2 cellular contexts compared by ENCODE assay signal in the genomic region with DNA sequence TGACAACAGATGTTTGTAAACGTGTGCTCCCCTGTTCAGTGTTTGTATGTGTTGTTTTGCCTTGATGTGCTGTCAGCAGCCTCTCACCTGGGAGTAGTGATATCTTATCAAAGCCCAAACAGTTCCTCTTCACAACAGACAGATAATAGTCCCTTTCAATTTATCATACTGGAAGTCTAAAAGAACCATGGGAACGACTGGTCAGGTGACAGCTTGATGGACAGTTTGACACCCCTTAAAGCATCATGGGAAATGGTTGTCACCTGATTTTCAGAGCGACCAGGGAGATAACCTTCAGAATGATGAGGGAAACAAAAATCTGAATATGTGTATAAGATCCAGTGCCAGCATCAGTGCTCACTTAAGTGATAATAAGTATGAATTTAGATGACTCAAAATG.
TF ChIP-seq lines count a peak whose summit lies in the region.

No MANE protein-coding gene starts in this region.

TF ChIP-seq in GM23338, 12 proteins besides CTCF, POLR2A, EP300 and RAD21 (continues in another document):
- TF ChIP-seq POLR2AphosphoS5 (IDR thresholded peaks at IDR 0.05; ENCODE audit: low read depth), result no peak
- TF ChIP-seq ZNF114 (CRISPR knock-in tag; IDR thresholded peaks at IDR 0.05), result no peak
- no peak for TF ChIP-seq EZH2 (IDR thresholded peaks at IDR 0.05; ENCODE audit: low read depth, unreplicated experiment)
- TF ChIP-seq, protein P1, sequence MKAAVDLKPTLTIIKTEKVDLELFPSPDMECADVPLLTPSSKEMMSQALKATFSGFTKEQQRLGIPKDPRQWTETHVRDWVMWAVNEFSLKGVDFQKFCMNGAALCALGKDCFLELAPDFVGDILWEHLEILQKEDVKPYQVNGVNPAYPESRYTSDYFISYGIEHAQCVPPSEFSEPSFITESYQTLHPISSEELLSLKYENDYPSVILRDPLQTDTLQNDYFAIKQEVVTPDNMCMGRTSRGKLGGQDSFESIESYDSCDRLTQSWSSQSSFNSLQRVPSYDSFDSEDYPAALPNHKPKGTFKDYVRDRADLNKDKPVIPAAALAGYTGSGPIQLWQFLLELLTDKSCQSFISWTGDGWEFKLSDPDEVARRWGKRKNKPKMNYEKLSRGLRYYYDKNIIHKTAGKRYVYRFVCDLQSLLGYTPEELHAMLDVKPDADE (IDR thresholded peaks at IDR 0.05), result no peak
- no peak for TF ChIP-seq JUNB (IDR thresholded peaks at IDR 0.05; ENCODE audit: unreplicated experiment)
- no peak for TF ChIP-seq EZH2phosphoT487 (IDR thresholded peaks at IDR 0.05; ENCODE audit: unreplicated experiment)
- no peak for TF ChIP-seq ZNF331 (CRISPR knock-in tag; IDR thresholded peaks at IDR 0.05; ENCODE audit: low read depth)
- TF ChIP-seq STAT1 (IDR thresholded peaks at IDR 0.05; ENCODE audit: unreplicated experiment), result no peak
- no peak for TF ChIP-seq NANOG (IDR thresholded peaks at IDR 0.05; ENCODE audit: borderline replicate concordance)
- TF ChIP-seq, protein P2, sequence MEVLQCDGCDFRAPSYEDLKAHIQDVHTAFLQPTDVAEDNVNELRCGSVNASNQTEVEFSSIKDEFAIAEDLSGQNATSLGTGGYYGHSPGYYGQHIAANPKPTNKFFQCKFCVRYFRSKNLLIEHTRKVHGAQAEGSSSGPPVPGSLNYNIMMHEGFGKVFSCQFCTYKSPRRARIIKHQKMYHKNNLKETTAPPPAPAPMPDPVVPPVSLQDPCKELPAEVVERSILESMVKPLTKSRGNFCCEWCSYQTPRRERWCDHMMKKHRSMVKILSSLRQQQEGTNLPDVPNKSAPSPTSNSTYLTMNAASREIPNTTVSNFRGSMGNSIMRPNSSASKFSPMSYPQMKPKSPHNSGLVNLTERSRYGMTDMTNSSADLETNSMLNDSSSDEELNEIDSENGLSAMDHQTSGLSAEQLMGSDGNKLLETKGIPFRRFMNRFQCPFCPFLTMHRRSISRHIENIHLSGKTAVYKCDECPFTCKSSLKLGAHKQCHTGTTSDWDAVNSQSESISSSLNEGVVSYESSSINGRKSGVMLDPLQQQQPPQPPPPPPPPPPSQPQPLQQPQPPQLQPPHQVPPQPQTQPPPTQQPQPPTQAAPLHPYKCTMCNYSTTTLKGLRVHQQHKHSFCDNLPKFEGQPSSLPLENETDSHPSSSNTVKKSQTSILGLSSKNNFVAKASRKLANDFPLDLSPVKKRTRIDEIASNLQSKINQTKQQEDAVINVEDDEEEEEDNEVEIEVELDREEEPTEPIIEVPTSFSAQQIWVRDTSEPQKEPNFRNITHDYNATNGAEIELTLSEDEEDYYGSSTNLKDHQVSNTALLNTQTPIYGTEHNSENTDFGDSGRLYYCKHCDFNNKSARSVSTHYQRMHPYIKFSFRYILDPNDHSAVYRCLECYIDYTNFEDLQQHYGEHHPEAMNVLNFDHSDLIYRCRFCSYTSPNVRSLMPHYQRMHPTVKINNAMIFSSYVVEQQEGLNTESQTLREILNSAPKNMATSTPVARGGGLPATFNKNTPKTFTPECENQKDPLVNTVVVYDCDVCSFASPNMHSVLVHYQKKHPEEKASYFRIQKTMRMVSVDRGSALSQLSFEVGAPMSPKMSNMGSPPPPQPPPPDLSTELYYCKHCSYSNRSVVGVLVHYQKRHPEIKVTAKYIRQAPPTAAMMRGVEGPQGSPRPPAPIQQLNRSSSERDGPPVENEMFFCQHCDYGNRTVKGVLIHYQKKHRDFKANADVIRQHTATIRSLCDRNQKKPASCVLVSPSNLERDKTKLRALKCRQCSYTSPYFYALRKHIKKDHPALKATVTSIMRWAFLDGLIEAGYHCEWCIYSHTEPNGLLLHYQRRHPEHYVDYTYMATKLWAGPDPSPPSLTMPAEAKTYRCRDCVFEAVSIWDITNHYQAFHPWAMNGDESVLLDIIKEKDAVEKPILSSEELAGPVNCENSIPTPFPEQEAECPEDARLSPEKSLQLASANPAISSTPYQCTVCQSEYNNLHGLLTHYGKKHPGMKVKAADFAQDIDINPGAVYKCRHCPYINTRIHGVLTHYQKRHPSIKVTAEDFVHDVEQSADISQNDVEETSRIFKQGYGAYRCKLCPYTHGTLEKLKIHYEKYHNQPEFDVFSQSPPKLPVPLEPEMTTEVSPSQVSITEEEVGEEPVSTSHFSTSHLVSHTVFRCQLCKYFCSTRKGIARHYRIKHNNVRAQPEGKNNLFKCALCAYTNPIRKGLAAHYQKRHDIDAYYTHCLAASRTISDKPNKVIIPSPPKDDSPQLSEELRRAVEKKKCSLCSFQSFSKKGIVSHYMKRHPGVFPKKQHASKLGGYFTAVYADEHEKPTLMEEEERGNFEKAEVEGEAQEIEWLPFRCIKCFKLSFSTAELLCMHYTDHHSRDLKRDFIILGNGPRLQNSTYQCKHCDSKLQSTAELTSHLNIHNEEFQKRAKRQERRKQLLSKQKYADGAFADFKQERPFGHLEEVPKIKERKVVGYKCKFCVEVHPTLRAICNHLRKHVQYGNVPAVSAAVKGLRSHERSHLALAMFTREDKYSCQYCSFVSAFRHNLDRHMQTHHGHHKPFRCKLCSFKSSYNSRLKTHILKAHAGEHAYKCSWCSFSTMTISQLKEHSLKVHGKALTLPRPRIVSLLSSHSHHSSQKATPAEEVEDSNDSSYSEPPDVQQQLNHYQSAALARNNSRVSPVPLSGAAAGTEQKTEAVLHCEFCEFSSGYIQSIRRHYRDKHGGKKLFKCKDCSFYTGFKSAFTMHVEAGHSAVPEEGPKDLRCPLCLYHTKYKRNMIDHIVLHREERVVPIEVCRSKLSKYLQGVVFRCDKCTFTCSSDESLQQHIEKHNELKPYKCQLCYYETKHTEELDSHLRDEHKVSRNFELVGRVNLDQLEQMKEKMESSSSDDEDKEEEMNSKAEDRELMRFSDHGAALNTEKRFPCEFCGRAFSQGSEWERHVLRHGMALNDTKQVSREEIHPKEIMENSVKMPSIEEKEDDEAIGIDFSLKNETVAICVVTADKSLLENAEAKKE (CRISPR knock-in tag; IDR thresholded peaks at IDR 0.05), result no peak

TF ChIP-seq in H1, 55 proteins besides CTCF, POLR2A, EP300 and RAD21:
- TF ChIP-seq CHD2 (IDR thresholded peaks at IDR 0.05; ENCODE audit: low read length), result no peak
- TF ChIP-seq ASH2L (IDR thresholded peaks at IDR 0.05; ENCODE audit: low read length), result no peak
TF ChIP-seq in H1: peak in this region for 0.
